15 cellular contexts compared by ENCODE assay signal in genomic region chr11:57379732-57380131, GRCh38. TPM values are rescaled to one million over a fixed set of nuclear protein-coding genes. Genes with fewer than 3 reads are reported as not detected.
DNase-seq lines count a peak whose midpoint lies in the region; ATAC-seq, FAIRE-seq and TF ChIP-seq lines count a peak whose summit lies in the region.
"Had no signal": no experiment of that assay in that cellular context is flagged by ENCODE, and none has a peak within 500 bp of the region (broad histone marks: within the 10 kb centered on the region; RNA-seq: fewer than 3 reads in every experiment).

No MANE protein-coding gene starts in this region.

- FAIRE-seq in GM12878 (lab: Jason Lieb, UNC) (no peak), keratinocyte (lab: Jason Lieb, UNC) (peak; percentile 70)
- FAIRE-seq: colon, TTC549 had no signal

- H3K27ac ChIP-seq in GM12878 (ENCODE audit: control insufficient read depth, insufficient read depth) = no peak overlapping the region
- H3K27ac ChIP-seq in keratinocyte (ENCODE audit: control insufficient read depth, insufficient read depth, low read length) = no peak overlapping the region
- H3K27ac ChIP-seq in ovary = no peak overlapping the region
- H3K27ac ChIP-seq: C4-2B had no signal

- POLR2A ChIA-PET in GM12878 (lab: Charles Lee) = no interaction called here

- SMC1A ChIA-PET in GM12878 (lab: Charles Lee; ENCODE audit: uncharacterized antibody, unreplicated experiment) = interaction anchor here (1.0 to 1.3 kb wide), 2 partner anchors 9 to 79 kb away, joined by 3 to 5 read pairs; no protein-coding TSS in a partner anchor

- H3K27ac Mint-ChIP-seq in T-helper 17 cell = no peak overlapping the region
- H3K27ac Mint-ChIP-seq: nephron; stimulated activated memory B cell treated with anti-CD40 and anti-IgM and Interleukin-4, amounts not matched to agents 10 μg/mL and 1 μg/mL and 100 μg/mL, for 72 hours had no signal

- H2AFZ ChIP-seq in GM12878 (ENCODE audit: control insufficient read depth, low read depth, low read length) (no peak overlapping the region), keratinocyte (ENCODE audit: control insufficient read depth, low read length) (no peak overlapping the region)

- no peaks in the 10 kb centered on the region for H4K20me1 ChIP-seq in GM12878 (ENCODE audit: control insufficient read depth, insufficient read depth)
- no peaks in the 10 kb centered on the region for H4K20me1 ChIP-seq in keratinocyte (ENCODE audit: control insufficient read depth, extremely low read depth, insufficient read depth, low read length)

- no peak overlapping the region for H3K4me3 ChIP-seq in GM12878
- H3K4me3 ChIP-seq in keratinocyte (ENCODE audit: control insufficient read depth in 2 of 3, extremely low read depth in 1 of 3, insufficient read depth in 2 of 3, low read depth in 1 of 3, low read length in 3 of 3) = no peak overlapping the region
- no peak overlapping the region for H3K4me3 ChIP-seq in ovary

- no peak for TF ChIP-seq RAD21 in GM12878 (IDR thresholded peaks at IDR 0.05; ENCODE audit: insufficient read depth, low read depth, low read length)

- no peaks in the 10 kb centered on the region; a peak in 1 of 4 replicates for H3K27me3 ChIP-seq in GM12878 (replicated peaks in 1 of 2; ENCODE audit: control insufficient read depth in 2 of 2, insufficient read depth in 2 of 2, low read length in 1 of 2)
- H3K27me3 ChIP-seq in keratinocyte (ENCODE audit: control insufficient read depth, extremely low read depth, insufficient read depth, low read length) = no peaks in the 10 kb centered on the region
- H3K27me3 ChIP-seq in ovary = no peaks in the 10 kb centered on the region

- H3K4me3 Mint-ChIP-seq in T-helper 17 cell = no peak overlapping the region
- H3K4me3 Mint-ChIP-seq: activated T-cell treated with anti-CD3 and anti-CD28 coated beads, Interleukin-2, amount 50 U/mL, for 4 hours; nephron; stimulated activated memory B cell treated with anti-CD40 and anti-IgM and Interleukin-4, amounts not matched to agents 10 μg/mL and 1 μg/mL and 100 μg/mL, for 72 hours had no signal

- no peaks in the 10 kb centered on the region for H3K9me1 ChIP-seq in keratinocyte (ENCODE audit: control insufficient read depth, extremely low read depth, insufficient read depth, low read length)

- H3K79me2 ChIP-seq in GM12878 (ENCODE audit: control insufficient read depth, insufficient read depth, low read length) (no peaks in the 10 kb centered on the region), keratinocyte (ENCODE audit: control insufficient read depth, insufficient read depth, low read length) (no peaks in the 10 kb centered on the region)

- H3K4me2 ChIP-seq in GM12878 (ENCODE audit: control insufficient read depth, insufficient read depth) (no peak overlapping the region), keratinocyte (ENCODE audit: control insufficient read depth, extremely low read depth, insufficient read depth, low read depth, low read length) (no peak overlapping the region)

- no peaks in the 10 kb centered on the region for H3K36me3 Mint-ChIP-seq in T-helper 17 cell (ENCODE audit: low read depth)
- H3K36me3 Mint-ChIP-seq: stimulated activated memory B cell treated with anti-CD40 and anti-IgM and Interleukin-4, amounts not matched to agents 10 μg/mL and 1 μg/mL and 100 μg/mL, for 72 hours had no signal

- peaks cover 28% of the 10 kb centered on the region for H3K27me3 Mint-ChIP-seq in T-helper 17 cell

- dilution Hi-C loops in keratinocyte (cut with MboI; ENCODE audit: extremely low pct_ligation_motif_present, low sequenced_read_pairs) = no loop called here

- no peak overlapping the region for H3K9ac ChIP-seq in GM12878 (ENCODE audit: control insufficient read depth, insufficient read depth, low read length)
- H3K9ac ChIP-seq in keratinocyte (ENCODE audit: control insufficient read depth, extremely low read depth, insufficient read depth, low read length) = no peak overlapping the region

- in situ Hi-C loops in GM12878 (cut with MboI) = no loop called here

- ATAC-seq in GM12878 (no peak), GM18498 (IDR thresholded peaks at IDR 0.05; ENCODE audit: unreplicated experiment) (no peak), T-helper 17 cell (no peak)
- ATAC-seq: activated T-cell treated with anti-CD3 and anti-CD28 coated beads, Interleukin-2, amount 50 U/mL, for 4 hours; stimulated activated memory B cell treated with anti-CD40 and anti-IgM and Interleukin-4, amounts not matched to agents 10 μg/mL and 1 μg/mL and 100 μg/mL, for 72 hours had no signal

- CTCF ChIA-PET in GM12878 (lab: Yijun Ruan, JAX) = interaction anchor here (1.1 to 1.7 kb wide), 3 partner anchors 27 to 34 kb away, joined by 3 to 6 read pairs (median 4); no protein-coding TSS in a partner anchor

- no peak for TF ChIP-seq EP300 in GM12878 (IDR thresholded peaks at IDR 0.05; ENCODE audit: borderline replicate concordance in 1 of 2, control insufficient read depth in 1 of 2, low read depth in 2 of 2, low read length in 2 of 2)
- no peak for TF ChIP-seq EP300 in ovary (IDR thresholded peaks at IDR 0.05)

- TF ChIP-seq POLR2A in GM12878 (IDR thresholded peaks at IDR 0.05; ENCODE audit: low read depth, low read length) (no peak), ovary (IDR thresholded peaks at IDR 0.05) (no peak)

- RAD21 ChIA-PET in GM12878 (lab: Charles Lee; ENCODE audit: unreplicated experiment) = no interaction called here

- no TSS peak for BruUV-seq in GM12878 (replicated peaks; lab: Mats Ljungman, UMichigan)

- H3K4me1 ChIP-seq in GM12878 (ENCODE audit: control insufficient read depth, insufficient read depth, low read length) (no peaks in the 10 kb centered on the region), keratinocyte (ENCODE audit: control insufficient read depth, extremely low read depth, insufficient read depth, low read length) (no peaks in the 10 kb centered on the region), ovary (ENCODE audit: insufficient read depth) (no peaks in the 10 kb centered on the region)

- no peaks in the 10 kb centered on the region for H3K36me3 ChIP-seq in GM12878 (ENCODE audit: control insufficient read depth in 2 of 2, insufficient read depth in 2 of 2, low read length in 1 of 2)
- no peaks in the 10 kb centered on the region for H3K36me3 ChIP-seq in keratinocyte (ENCODE audit: control insufficient read depth in 2 of 2, extremely low read depth in 1 of 2, insufficient read depth in 2 of 2, low read length in 2 of 2)
- no peaks in the 10 kb centered on the region for H3K36me3 ChIP-seq in ovary

- 11% methylated on average over 10 of the region's 10 CpGs for WGBS in GM12878 (ENCODE audit: insufficient coverage, insufficient replicate concordance, low lambda C conversion rate, missing lambda C conversion rate)
- WGBS in ovary, 3 donors = 22 to 32% (median 26%) methylated on average over 9 to 10 of the region's 10 CpGs

- no peaks in the 10 kb centered on the region for H3K9me3 ChIP-seq in GM12878 (replicated peaks; ENCODE audit: control insufficient read depth, insufficient read depth, low read length)
- H3K9me3 ChIP-seq in keratinocyte (ENCODE audit: control insufficient read depth, low read depth, low read length) = no peaks in the 10 kb centered on the region
- no peaks in the 10 kb centered on the region for H3K9me3 ChIP-seq in ovary
- no peaks in the 10 kb centered on the region for H3K9me3 ChIP-seq in T-helper 17 cell (ENCODE audit: control insufficient read depth, low read length, poor library complexity, severe bottlenecking)

- peaks cover 2% of the 10 kb centered on the region for H3K4me1 Mint-ChIP-seq in T-helper 17 cell
- H3K4me1 Mint-ChIP-seq: nephron; stimulated activated memory B cell treated with anti-CD40 and anti-IgM and Interleukin-4, amounts not matched to agents 10 μg/mL and 1 μg/mL and 100 μg/mL, for 72 hours had no signal

- TF ChIP-seq CTCF in GM12878 (IDR thresholded peaks at IDR 0.05 in 2 of 3, conservative IDR thresholded peaks at IDR 0.05 in 1 of 3; ENCODE audit: control insufficient read depth in 2 of 3, extremely low read depth in 1 of 3, insufficient read depth in 1 of 3, low read depth in 3 of 3, low read length in 3 of 3) (no peak), keratinocyte (optimal IDR thresholded peaks at IDR 0.05 in 1 of 3, IDR thresholded peaks at IDR 0.05 in 1 of 3, conservative IDR thresholded peaks at IDR 0.05 in 1 of 3; ENCODE audit: extremely low read depth in 1 of 3, insufficient read depth in 2 of 3, low read length in 3 of 3) (no peak), ovary (IDR thresholded peaks at IDR 0.05) (no peak)

- intact Hi-C loops in GM12878 (cut with micrococcal nuclease; ENCODE audit: unreplicated experiment) (no loop called here), ovary (cut with DNase I) (no loop called here)

- DNase-seq in AG20443 (ENCODE audit: low spot score) (peak; percentile 45), HuH-7.5 (ENCODE audit: low spot score) (peak; percentile 27), GM12878 (ENCODE audit: low read depth, low spot score) (no peak), keratinocyte (ENCODE audit: low read depth, low spot score) (no peak), DMS114 treated with DMSO at 0.1 percent for 48 hours (lab: John Stamatoyannopoulos, UW; ENCODE audit: unreplicated experiment) (no peak), ovary (no peak), T-helper 17 cell (no peak)
- DNase-seq: activated T-cell treated with anti-CD3 and anti-CD28 coated beads, Interleukin-2, amount 50 U/mL, for 4 hours; NCI-H1417 had no signal

RNA-seq across cellular contexts. Expression of gene PRG3, which starts 1.2 kb away (rescaled TPM):
- total RNA-seq in GM12878 (2013; cell fraction: nucleolus; rRNA removed) = not detected in 2 replicates
- total RNA-seq in GM12878 (2014; rRNA removed) = not detected in 2 replicates
- total RNA-seq in GM12878 (2014; rRNA removed; fragmentation: Illumina TruSeq; extraction: Trizol) = not detected in 2 replicates
- not detected in 2 replicates for total RNA-seq in GM12878 (2021)
- polyA plus RNA-seq in GM12878 (2011; ENCODE audit: low read depth) = not detected
- not detected in 2 replicates for polyA plus RNA-seq in GM12878 (2011; rRNA removed)
- not detected in 2 replicates for polyA plus RNA-seq in GM12878 (2011; cell fraction: cytosol; rRNA removed)
- not detected in 2 replicates for polyA plus RNA-seq in GM12878 (2011; cell fraction: nucleus; rRNA removed)
- polyA plus RNA-seq in GM12878 (2012) = not detected in 2 replicates
- polyA plus RNA-seq in GM12878 (2014; fragmentation: Illumina TruSeq; extraction: Trizol) = not detected in 2 replicates
- polyA plus RNA-seq in GM12878 (2014; fragmentation: Nextera tagmentation; extraction: Ambion mirVana) = not detected
- polyA plus RNA-seq in GM12878 (2014; rRNA removed) = not detected in 2 replicates
- not detected for polyA plus RNA-seq in GM12878 (2016; fragmentation: Nextera tagmentation; extraction: Ambion mirVana)
- not detected in 2 replicates for polyA minus RNA-seq in GM12878 (2011; rRNA and poly(A)+ RNA removed)
- polyA minus RNA-seq in GM12878 (2011; cell fraction: cytosol; rRNA and poly(A)+ RNA removed) = not detected in 2 replicates
- not detected in 2 replicates for polyA minus RNA-seq in GM12878 (2011; cell fraction: nucleus; rRNA and poly(A)+ RNA removed)
- not detected in 3 replicates for polyA plus RNA-seq in keratinocyte
- polyA plus RNA-seq in keratinocyte (2011; ENCODE audit: low read depth) = not detected
- not detected in 2 replicates for polyA plus RNA-seq in keratinocyte (2011; cell fraction: cytosol; rRNA removed)
- not detected in 2 replicates for polyA plus RNA-seq in keratinocyte (2011; cell fraction: nucleus; rRNA removed)
- not detected in 2 replicates for polyA plus RNA-seq in keratinocyte (2012; ENCODE audit: low replicate concordance)
- not detected in 3 replicates for polyA minus RNA-seq in keratinocyte
- polyA minus RNA-seq in keratinocyte (2011; cell fraction: cytosol; rRNA and poly(A)+ RNA removed) = not detected
- polyA minus RNA-seq in keratinocyte (2011; cell fraction: nucleus; rRNA and poly(A)+ RNA removed) = not detected in 2 replicates
- total RNA-seq in ovary = not detected
- polyA plus RNA-seq in ovary = not detected
- total RNA-seq in T-helper 17 cell = not detected
- total RNA-seq: activated T-cell treated with anti-CD3 and anti-CD28 coated beads, Interleukin-2, amount 50 U/mL, for 4 hours had no signal

RNA-seq across cellular contexts. Expression of gene PRG2, which starts 10.7 kb away (rescaled TPM):
- 1.2 and 1.3 TPM in 2 replicates for total RNA-seq in GM12878 (2013; cell fraction: nucleolus; rRNA removed)
- total RNA-seq in GM12878 (2014; rRNA removed) = 0.68 TPM in 1 of 2 replicates, not detected in the other
- 0.41 TPM in 1 of 2 replicates, not detected in the other for total RNA-seq in GM12878 (2014; rRNA removed; fragmentation: Illumina TruSeq; extraction: Trizol)
- total RNA-seq in GM12878 (2021) = 1.7 and 2.0 TPM in 2 replicates
- polyA plus RNA-seq in GM12878 (2011; ENCODE audit: low read depth) = 1.2 TPM
- 0.23 and 0.43 TPM in 2 replicates for polyA plus RNA-seq in GM12878 (2011; rRNA removed)
- 0.87 and 1.3 TPM in 2 replicates for polyA plus RNA-seq in GM12878 (2011; cell fraction: cytosol; rRNA removed)
- polyA plus RNA-seq in GM12878 (2011; cell fraction: nucleus; rRNA removed) = 7.3 and 7.5 TPM in 2 replicates
- polyA plus RNA-seq in GM12878 (2012) = 1.3 and 1.7 TPM in 2 replicates
- 0.10 TPM in 1 of 2 replicates, not detected in the other for polyA plus RNA-seq in GM12878 (2014; fragmentation: Illumina TruSeq; extraction: Trizol)
- polyA plus RNA-seq in GM12878 (2014; fragmentation: Nextera tagmentation; extraction: Ambion mirVana) = 1 to 10 TPM in 1 of 2 experiments, under 1 TPM in 1; 0.88 to 1.0 TPM
- polyA plus RNA-seq in GM12878 (2014; rRNA removed) = 0.25 and 0.40 TPM in 2 replicates
- under 1 TPM in 1 of 2 experiments, not detected in 1; 0.19 TPM for polyA plus RNA-seq in GM12878 (2016; fragmentation: Nextera tagmentation; extraction: Ambion mirVana)
- 0.72 and 1.2 TPM in 2 replicates for polyA minus RNA-seq in GM12878 (2011; rRNA and poly(A)+ RNA removed)
- not detected in 2 replicates for polyA minus RNA-seq in GM12878 (2011; cell fraction: cytosol; rRNA and poly(A)+ RNA removed)
- polyA minus RNA-seq in GM12878 (2011; cell fraction: nucleus; rRNA and poly(A)+ RNA removed) = 0.36 and 1.1 TPM in 2 replicates
- 0.09 TPM in 1 of 3 replicates, not detected in the others for polyA plus RNA-seq in keratinocyte
- not detected for polyA plus RNA-seq in keratinocyte (2011; ENCODE audit: low read depth)
- not detected in 2 replicates for polyA plus RNA-seq in keratinocyte (2011; cell fraction: cytosol; rRNA removed)
- 0.24 and 0.41 TPM in 2 replicates for polyA plus RNA-seq in keratinocyte (2011; cell fraction: nucleus; rRNA removed)
- not detected in 2 replicates for polyA plus RNA-seq in keratinocyte (2012; ENCODE audit: low replicate concordance)
- not detected in 3 replicates for polyA minus RNA-seq in keratinocyte
- polyA minus RNA-seq in keratinocyte (2011; cell fraction: cytosol; rRNA and poly(A)+ RNA removed) = not detected
- not detected in 2 replicates for polyA minus RNA-seq in keratinocyte (2011; cell fraction: nucleus; rRNA and poly(A)+ RNA removed)
- not detected for total RNA-seq in ovary
- under 1 TPM in 1 of 2 donors, not detected in 1; 0.15 TPM for polyA plus RNA-seq in ovary
- total RNA-seq in T-helper 17 cell = under 1 TPM; 0.55 to 0.92 TPM

RNA-seq across cellular contexts. Expression of gene P2RX3, which starts 41.6 kb away (rescaled TPM):
- total RNA-seq in GM12878 (2013; cell fraction: nucleolus; rRNA removed) = not detected in 2 replicates
- total RNA-seq in GM12878 (2014; rRNA removed) (not detected in 2 replicates), GM12878 (2014; rRNA removed; fragmentation: Illumina TruSeq; extraction: Trizol) (not detected in 2 replicates), GM12878 (2021) (not detected in 2 replicates), ovary (under 1 TPM in 1 of 7 donors, not detected in 6; 0.12 TPM), T-helper 17 cell (not detected)
- not detected for polyA plus RNA-seq in GM12878 (2011; ENCODE audit: low read depth)
- polyA plus RNA-seq in GM12878 (2011; rRNA removed) (0.05 TPM in 1 of 2 replicates, not detected in the other), GM12878 (2014; fragmentation: Illumina TruSeq; extraction: Trizol) (not detected in 2 replicates), GM12878 (2014; fragmentation: Nextera tagmentation; extraction: Ambion mirVana) (not detected), GM12878 (2014; rRNA removed) (0.12 TPM in 1 of 2 replicates, not detected in the other), GM12878 (2016; fragmentation: Nextera tagmentation; extraction: Ambion mirVana) (not detected), keratinocyte (not detected in 3 replicates), ovary (under 1 TPM in 1 of 2 donors, not detected in 1; 0.13 TPM)
- polyA plus RNA-seq in GM12878 (2011; cell fraction: cytosol; rRNA removed) = 0.03 TPM in 2 replicates
- polyA plus RNA-seq in GM12878 (2011; cell fraction: nucleus; rRNA removed) = 0.07 TPM in 1 of 2 replicates, not detected in the other
- not detected in 2 replicates for polyA plus RNA-seq in GM12878 (2012)
- polyA minus RNA-seq in GM12878 (2011; rRNA and poly(A)+ RNA removed) = not detected in 2 replicates
- polyA minus RNA-seq in GM12878 (2011; cell fraction: cytosol; rRNA and poly(A)+ RNA removed) = not detected in 2 replicates
- not detected in 2 replicates for polyA minus RNA-seq in GM12878 (2011; cell fraction: nucleus; rRNA and poly(A)+ RNA removed)
- polyA plus RNA-seq in keratinocyte (2011; ENCODE audit: low read depth) = not detected
- not detected in 2 replicates for polyA plus RNA-seq in keratinocyte (2011; cell fraction: cytosol; rRNA removed)
- not detected in 2 replicates for polyA plus RNA-seq in keratinocyte (2011; cell fraction: nucleus; rRNA removed)
- not detected in 2 replicates for polyA plus RNA-seq in keratinocyte (2012; ENCODE audit: low replicate concordance)
- not detected in 3 replicates for polyA minus RNA-seq in keratinocyte
- not detected for polyA minus RNA-seq in keratinocyte (2011; cell fraction: cytosol; rRNA and poly(A)+ RNA removed)
- polyA minus RNA-seq in keratinocyte (2011; cell fraction: nucleus; rRNA and poly(A)+ RNA removed) = not detected in 2 replicates
- total RNA-seq: activated T-cell treated with anti-CD3 and anti-CD28 coated beads, Interleukin-2, amount 50 U/mL, for 4 hours had no signal

RNA-seq across cellular contexts. Expression of gene SSRP1, which starts 44.0 kb away (rescaled TPM):
- 23.8 and 30.4 TPM in 2 replicates for total RNA-seq in GM12878 (2013; cell fraction: nucleolus; rRNA removed)
- total RNA-seq in GM12878 (2014; rRNA removed) = 130 and 132 TPM in 2 replicates
- 188 and 207 TPM in 2 replicates for total RNA-seq in GM12878 (2014; rRNA removed; fragmentation: Illumina TruSeq; extraction: Trizol)
- total RNA-seq in GM12878 (2021) = 174 and 183 TPM in 2 replicates
- 84.5 TPM for polyA plus RNA-seq in GM12878 (2011; ENCODE audit: low read depth)
- 135 and 217 TPM in 2 replicates for polyA plus RNA-seq in GM12878 (2011; rRNA removed)
- 273 and 353 TPM in 2 replicates for polyA plus RNA-seq in GM12878 (2011; cell fraction: cytosol; rRNA removed)
- polyA plus RNA-seq in GM12878 (2011; cell fraction: nucleus; rRNA removed) = 125 and 155 TPM in 2 replicates
- polyA plus RNA-seq in GM12878 (2012) = 96.1 and 99.1 TPM in 2 replicates
- polyA plus RNA-seq in GM12878 (2014; fragmentation: Illumina TruSeq; extraction: Trizol) = 279 and 333 TPM in 2 replicates
- polyA plus RNA-seq in GM12878 (2014; fragmentation: Nextera tagmentation; extraction: Ambion mirVana) = 100 to 1,000 TPM in 1 of 2 experiments, 10 to 100 TPM in 1; 74.3 to 119 TPM
- polyA plus RNA-seq in GM12878 (2014; rRNA removed) = 143 and 145 TPM in 2 replicates
- 10 to 100 TPM; 73.6 to 79.6 TPM for polyA plus RNA-seq in GM12878 (2016; fragmentation: Nextera tagmentation; extraction: Ambion mirVana)
- 215 and 222 TPM in 2 replicates for polyA minus RNA-seq in GM12878 (2011; rRNA and poly(A)+ RNA removed)
- polyA minus RNA-seq in GM12878 (2011; cell fraction: cytosol; rRNA and poly(A)+ RNA removed) = 62.8 and 96.7 TPM in 2 replicates
- polyA minus RNA-seq in GM12878 (2011; cell fraction: nucleus; rRNA and poly(A)+ RNA removed) = 25.4 and 36.8 TPM in 2 replicates
- polyA plus RNA-seq in keratinocyte = 64.3 to 139 TPM (median 115 TPM) in 3 replicates
- polyA plus RNA-seq in keratinocyte (2011; ENCODE audit: low read depth) = 80.2 TPM
- 97.3 and 122 TPM in 2 replicates for polyA plus RNA-seq in keratinocyte (2011; cell fraction: cytosol; rRNA removed)
- polyA plus RNA-seq in keratinocyte (2011; cell fraction: nucleus; rRNA removed) = 74.8 and 78.5 TPM in 2 replicates
- 65.8 and 117 TPM in 2 replicates for polyA plus RNA-seq in keratinocyte (2012; ENCODE audit: low replicate concordance)
- 102 to 159 TPM (median 129 TPM) in 3 replicates for polyA minus RNA-seq in keratinocyte
- polyA minus RNA-seq in keratinocyte (2011; cell fraction: cytosol; rRNA and poly(A)+ RNA removed) = 56.2 TPM
- 19.4 and 27.7 TPM in 2 replicates for polyA minus RNA-seq in keratinocyte (2011; cell fraction: nucleus; rRNA and poly(A)+ RNA removed)
- total RNA-seq in ovary = 100 to 1,000 TPM in 1 of 7 donors, 10 to 100 TPM in 6; 43.3 to 105 (median 87.7) TPM
- polyA plus RNA-seq in ovary = 100 to 1,000 TPM in 1 of 2 donors, 10 to 100 TPM in 1; 78.6 to 134 TPM
- 10 to 100 TPM; 46.4 to 47.2 TPM for total RNA-seq in T-helper 17 cell

RNA-seq across cellular contexts. Expression of gene SLC43A3, which starts 47.2 kb away (rescaled TPM):
- 332 and 410 TPM in 2 replicates for total RNA-seq in GM12878 (2013; cell fraction: nucleolus; rRNA removed)
- 104 and 112 TPM in 2 replicates for total RNA-seq in GM12878 (2014; rRNA removed)
- total RNA-seq in GM12878 (2014; rRNA removed; fragmentation: Illumina TruSeq; extraction: Trizol) = 79.7 and 80.2 TPM in 2 replicates
- 147 and 158 TPM in 2 replicates for total RNA-seq in GM12878 (2021)
- polyA plus RNA-seq in GM12878 (2011; ENCODE audit: low read depth) = 77.0 TPM
- polyA plus RNA-seq in GM12878 (2011; rRNA removed) = 129 and 237 TPM in 2 replicates
- 362 and 451 TPM in 2 replicates for polyA plus RNA-seq in GM12878 (2011; cell fraction: cytosol; rRNA removed)
- polyA plus RNA-seq in GM12878 (2011; cell fraction: nucleus; rRNA removed) = 282 and 405 TPM in 2 replicates
- 84.4 and 111 TPM in 2 replicates for polyA plus RNA-seq in GM12878 (2012)
- 153 and 168 TPM in 2 replicates for polyA plus RNA-seq in GM12878 (2014; fragmentation: Illumina TruSeq; extraction: Trizol)
- polyA plus RNA-seq in GM12878 (2014; fragmentation: Nextera tagmentation; extraction: Ambion mirVana) = 10 to 100 TPM; 37.5 to 79.9 TPM
- 107 and 111 TPM in 2 replicates for polyA plus RNA-seq in GM12878 (2014; rRNA removed)
- 100 to 1,000 TPM; 189 to 200 TPM for polyA plus RNA-seq in GM12878 (2016; fragmentation: Nextera tagmentation; extraction: Ambion mirVana)
- 286 and 303 TPM in 2 replicates for polyA minus RNA-seq in GM12878 (2011; rRNA and poly(A)+ RNA removed)
- polyA minus RNA-seq in GM12878 (2011; cell fraction: cytosol; rRNA and poly(A)+ RNA removed) = 73.4 and 78.4 TPM in 2 replicates
- polyA minus RNA-seq in GM12878 (2011; cell fraction: nucleus; rRNA and poly(A)+ RNA removed) = 142 and 145 TPM in 2 replicates
- 14.1 to 83.9 TPM (median 48.1 TPM) in 3 replicates for polyA plus RNA-seq in keratinocyte
- polyA plus RNA-seq in keratinocyte (2011; ENCODE audit: low read depth) = 3.1 TPM
- polyA plus RNA-seq in keratinocyte (2011; cell fraction: cytosol; rRNA removed) = 15.0 and 22.1 TPM in 2 replicates
- 40.2 and 49.1 TPM in 2 replicates for polyA plus RNA-seq in keratinocyte (2011; cell fraction: nucleus; rRNA removed)
- polyA plus RNA-seq in keratinocyte (2012; ENCODE audit: low replicate concordance) = 8.9 and 50.8 TPM in 2 replicates
- polyA minus RNA-seq in keratinocyte = 35.7 to 91.4 TPM (median 88.4 TPM) in 3 replicates
- 23.4 TPM for polyA minus RNA-seq in keratinocyte (2011; cell fraction: cytosol; rRNA and poly(A)+ RNA removed)
- polyA minus RNA-seq in keratinocyte (2011; cell fraction: nucleus; rRNA and poly(A)+ RNA removed) = 20.5 and 26.0 TPM in 2 replicates
- total RNA-seq in ovary = 10 to 100 TPM; 17.0 to 47.2 (median 36.3) TPM
- polyA plus RNA-seq in ovary = 10 to 100 TPM; 21.2 to 69.3 TPM
- 10 to 100 TPM; 12.1 to 13.8 TPM for total RNA-seq in T-helper 17 cell

Comparison
In these comparisons a context has a peak if more than half of its experiments do, and no peak if none do; other contexts are left out.
1. DNase-seq: peak in AG20443 (single experiment) and HuH-7.5 (single experiment); none in GM12878 (single experiment), keratinocyte (single experiment), DMS114 treated with DMSO at 0.1 percent for 48 hours (single experiment), ovary (0 of 5) and T-helper 17 cell (0 of 3).